ENCODE assay signal across 1 cellular context in the genomic region with DNA sequence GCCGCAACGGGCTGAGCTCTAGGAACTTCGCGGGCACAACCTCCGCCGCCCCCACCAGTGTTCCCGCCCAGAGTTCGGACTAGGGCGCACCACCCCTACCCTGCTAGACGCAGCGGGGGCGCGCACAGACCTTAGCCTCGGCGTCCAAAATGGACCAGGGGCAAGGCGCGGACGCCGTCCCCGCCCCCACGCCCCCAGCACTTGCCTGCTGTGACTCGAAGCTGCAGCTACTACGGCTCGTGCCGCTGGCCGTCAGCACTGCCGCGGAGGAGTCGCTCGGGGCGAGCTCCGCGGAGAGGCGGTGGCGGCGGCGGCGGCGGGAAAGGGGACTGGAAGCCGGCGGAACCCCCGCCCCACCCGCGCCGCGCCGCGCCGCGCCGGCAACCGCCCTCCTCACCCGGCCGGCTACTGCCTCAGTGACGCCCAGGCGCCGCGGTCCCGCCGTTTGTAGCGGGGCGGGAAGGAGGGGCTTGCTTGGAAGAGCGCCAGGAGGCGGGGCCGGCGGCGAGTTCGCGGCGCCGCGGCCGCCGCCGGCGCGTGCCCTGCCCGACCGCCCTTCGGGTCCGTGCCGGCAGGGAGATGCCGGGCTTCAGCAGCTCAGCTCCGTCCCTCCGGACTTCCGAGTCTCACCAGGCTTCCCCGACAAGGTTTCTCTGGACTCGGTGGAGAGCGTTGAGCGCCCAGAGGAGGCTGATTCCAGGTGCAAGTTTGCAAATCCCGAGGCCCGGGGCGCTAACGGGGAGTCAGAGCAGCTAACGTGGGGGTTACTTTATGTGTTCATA.
TF ChIP-seq lines count a peak whose summit lies in the region.

No MANE protein-coding gene starts in this region.

TF ChIP-seq in WTC11, 78 proteins besides CTCF, POLR2A, EP300 and RAD21 (continued from another document and continues in another):
- TF ChIP-seq, protein P1, sequence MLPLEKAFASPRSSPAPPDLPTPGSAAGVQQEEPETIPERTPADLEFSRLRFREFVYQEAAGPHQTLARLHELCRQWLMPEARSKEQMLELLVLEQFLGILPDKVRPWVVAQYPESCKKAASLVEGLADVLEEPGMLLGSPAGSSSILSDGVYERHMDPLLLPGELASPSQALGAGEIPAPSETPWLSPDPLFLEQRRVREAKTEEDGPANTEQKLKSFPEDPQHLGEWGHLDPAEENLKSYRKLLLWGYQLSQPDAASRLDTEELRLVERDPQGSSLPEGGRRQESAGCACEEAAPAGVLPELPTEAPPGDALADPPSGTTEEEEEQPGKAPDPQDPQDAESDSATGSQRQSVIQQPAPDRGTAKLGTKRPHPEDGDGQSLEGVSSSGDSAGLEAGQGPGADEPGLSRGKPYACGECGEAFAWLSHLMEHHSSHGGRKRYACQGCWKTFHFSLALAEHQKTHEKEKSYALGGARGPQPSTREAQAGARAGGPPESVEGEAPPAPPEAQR (CRISPR knock-in tag; IDR thresholded peaks at IDR 0.05): no peak
- TF ChIP-seq ATF1 (CRISPR knock-in tag; IDR thresholded peaks at IDR 0.05) (no peak), RORB (CRISPR knock-in tag; IDR thresholded peaks at IDR 0.05) (no peak), CBFB (CRISPR knock-in tag; IDR thresholded peaks at IDR 0.05; ENCODE audit: low read depth) (peak; percentile 21; the same call in 1 of the 2 replicates), ZBTB21 (CRISPR knock-in tag; IDR thresholded peaks at IDR 0.05; ENCODE audit: borderline replicate concordance) (no peak; the same call in 1 of the 2 replicates), GABPB1 (CRISPR knock-in tag; IDR thresholded peaks at IDR 0.05) (no peak), FOXP1 (CRISPR knock-in tag; IDR thresholded peaks at IDR 0.05; ENCODE audit: borderline replicate concordance) (peak; percentile 92; the same call in 1 of the 2 replicates), ETV6 (CRISPR knock-in tag; IDR thresholded peaks at IDR 0.05) (peak; percentile 81; the same call in 1 of the 2 replicates), TEAD1 (CRISPR knock-in tag; IDR thresholded peaks at IDR 0.05) (no peak; the same call in 1 of the 2 replicates), RELA (CRISPR knock-in tag; IDR thresholded peaks at IDR 0.05; ENCODE audit: borderline replicate concordance) (no peak), JAZF1 (CRISPR knock-in tag; IDR thresholded peaks at IDR 0.05) (no peak), ZNF671 (CRISPR knock-in tag; IDR thresholded peaks at IDR 0.05) (no peak), ZNF396 (CRISPR knock-in tag; IDR thresholded peaks at IDR 0.05; ENCODE audit: borderline replicate concordance) (no peak), PRRX2 (CRISPR knock-in tag; IDR thresholded peaks at IDR 0.05) (no peak), ZNF416 (CRISPR knock-in tag; IDR thresholded peaks at IDR 0.05) (no peak), NR3C1 (CRISPR knock-in tag; conservative IDR thresholded peaks at IDR 0.05; ENCODE audit: low read depth) (no peak), MXD4 (CRISPR knock-in tag; IDR thresholded peaks at IDR 0.05; ENCODE audit: borderline replicate concordance) (no peak), ZNF121 (CRISPR knock-in tag; IDR thresholded peaks at IDR 0.05) (no peak), NR2C2 (CRISPR knock-in tag; IDR thresholded peaks at IDR 0.05) (no peak), ZNF317 (CRISPR knock-in tag; IDR thresholded peaks at IDR 0.05; ENCODE audit: borderline replicate concordance, low read depth) (no peak), GRHL2 (CRISPR knock-in tag; IDR thresholded peaks at IDR 0.05; ENCODE audit: insufficient replicate concordance, severe bottlenecking) (no peak), FOXK1 (CRISPR knock-in tag; IDR thresholded peaks at IDR 0.05) (no peak), SMAD3 (CRISPR knock-in tag; IDR thresholded peaks at IDR 0.05; ENCODE audit: borderline replicate concordance) (no peak), TP53 (CRISPR knock-in tag; IDR thresholded peaks at IDR 0.05) (peak; percentile 50; the same call in 1 of the 2 replicates)
- TF ChIP-seq, protein P2, sequence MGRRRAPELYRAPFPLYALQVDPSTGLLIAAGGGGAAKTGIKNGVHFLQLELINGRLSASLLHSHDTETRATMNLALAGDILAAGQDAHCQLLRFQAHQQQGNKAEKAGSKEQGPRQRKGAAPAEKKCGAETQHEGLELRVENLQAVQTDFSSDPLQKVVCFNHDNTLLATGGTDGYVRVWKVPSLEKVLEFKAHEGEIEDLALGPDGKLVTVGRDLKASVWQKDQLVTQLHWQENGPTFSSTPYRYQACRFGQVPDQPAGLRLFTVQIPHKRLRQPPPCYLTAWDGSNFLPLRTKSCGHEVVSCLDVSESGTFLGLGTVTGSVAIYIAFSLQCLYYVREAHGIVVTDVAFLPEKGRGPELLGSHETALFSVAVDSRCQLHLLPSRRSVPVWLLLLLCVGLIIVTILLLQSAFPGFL (CRISPR knock-in tag; IDR thresholded peaks at IDR 0.05; ENCODE audit: borderline replicate concordance): no peak
- TF ChIP-seq, protein P3, sequence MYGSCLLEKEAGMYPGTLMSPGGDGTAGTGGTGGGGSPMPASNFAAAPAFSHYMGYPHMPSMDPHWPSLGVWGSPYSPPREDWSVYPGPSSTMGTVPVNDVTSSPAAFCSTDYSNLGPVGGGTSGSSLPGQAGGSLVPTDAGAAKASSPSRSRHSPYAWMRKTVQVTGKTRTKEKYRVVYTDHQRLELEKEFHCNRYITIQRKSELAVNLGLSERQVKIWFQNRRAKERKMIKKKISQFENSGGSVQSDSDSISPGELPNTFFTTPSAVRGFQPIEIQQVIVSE (CRISPR knock-in tag; IDR thresholded peaks at IDR 0.05; ENCODE audit: borderline replicate concordance): no peak
- TF ChIP-seq, protein P4, sequence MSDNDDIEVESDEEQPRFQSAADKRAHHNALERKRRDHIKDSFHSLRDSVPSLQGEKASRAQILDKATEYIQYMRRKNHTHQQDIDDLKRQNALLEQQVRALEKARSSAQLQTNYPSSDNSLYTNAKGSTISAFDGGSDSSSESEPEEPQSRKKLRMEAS (CRISPR knock-in tag; IDR thresholded peaks at IDR 0.05): no peak
- TF ChIP-seq, protein P5, sequence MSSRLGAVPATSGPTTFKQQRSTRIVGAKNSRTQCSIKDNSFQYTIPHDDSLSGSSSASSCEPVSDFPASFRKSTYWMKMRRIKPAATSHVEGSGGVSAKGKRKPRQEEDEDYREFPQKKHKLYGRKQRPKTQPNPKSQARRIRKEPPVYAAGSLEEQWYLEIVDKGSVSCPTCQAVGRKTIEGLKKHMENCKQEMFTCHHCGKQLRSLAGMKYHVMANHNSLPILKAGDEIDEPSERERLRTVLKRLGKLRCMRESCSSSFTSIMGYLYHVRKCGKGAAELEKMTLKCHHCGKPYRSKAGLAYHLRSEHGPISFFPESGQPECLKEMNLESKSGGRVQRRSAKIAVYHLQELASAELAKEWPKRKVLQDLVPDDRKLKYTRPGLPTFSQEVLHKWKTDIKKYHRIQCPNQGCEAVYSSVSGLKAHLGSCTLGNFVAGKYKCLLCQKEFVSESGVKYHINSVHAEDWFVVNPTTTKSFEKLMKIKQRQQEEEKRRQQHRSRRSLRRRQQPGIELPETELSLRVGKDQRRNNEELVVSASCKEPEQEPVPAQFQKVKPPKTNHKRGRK (CRISPR knock-in tag; IDR thresholded peaks at IDR 0.05; ENCODE audit: borderline replicate concordance): no peak
- TF ChIP-seq, protein P6, sequence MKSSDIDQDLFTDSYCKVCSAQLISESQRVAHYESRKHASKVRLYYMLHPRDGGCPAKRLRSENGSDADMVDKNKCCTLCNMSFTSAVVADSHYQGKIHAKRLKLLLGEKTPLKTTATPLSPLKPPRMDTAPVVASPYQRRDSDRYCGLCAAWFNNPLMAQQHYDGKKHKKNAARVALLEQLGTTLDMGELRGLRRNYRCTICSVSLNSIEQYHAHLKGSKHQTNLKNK (CRISPR knock-in tag; IDR thresholded peaks at IDR 0.05): no peak
- TF ChIP-seq, protein P7, sequence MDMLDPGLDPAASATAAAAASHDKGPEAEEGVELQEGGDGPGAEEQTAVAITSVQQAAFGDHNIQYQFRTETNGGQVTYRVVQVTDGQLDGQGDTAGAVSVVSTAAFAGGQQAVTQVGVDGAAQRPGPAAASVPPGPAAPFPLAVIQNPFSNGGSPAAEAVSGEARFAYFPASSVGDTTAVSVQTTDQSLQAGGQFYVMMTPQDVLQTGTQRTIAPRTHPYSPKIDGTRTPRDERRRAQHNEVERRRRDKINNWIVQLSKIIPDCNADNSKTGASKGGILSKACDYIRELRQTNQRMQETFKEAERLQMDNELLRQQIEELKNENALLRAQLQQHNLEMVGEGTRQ (CRISPR knock-in tag; IDR thresholded peaks at IDR 0.05): no peak
- TF ChIP-seq, protein P8, sequence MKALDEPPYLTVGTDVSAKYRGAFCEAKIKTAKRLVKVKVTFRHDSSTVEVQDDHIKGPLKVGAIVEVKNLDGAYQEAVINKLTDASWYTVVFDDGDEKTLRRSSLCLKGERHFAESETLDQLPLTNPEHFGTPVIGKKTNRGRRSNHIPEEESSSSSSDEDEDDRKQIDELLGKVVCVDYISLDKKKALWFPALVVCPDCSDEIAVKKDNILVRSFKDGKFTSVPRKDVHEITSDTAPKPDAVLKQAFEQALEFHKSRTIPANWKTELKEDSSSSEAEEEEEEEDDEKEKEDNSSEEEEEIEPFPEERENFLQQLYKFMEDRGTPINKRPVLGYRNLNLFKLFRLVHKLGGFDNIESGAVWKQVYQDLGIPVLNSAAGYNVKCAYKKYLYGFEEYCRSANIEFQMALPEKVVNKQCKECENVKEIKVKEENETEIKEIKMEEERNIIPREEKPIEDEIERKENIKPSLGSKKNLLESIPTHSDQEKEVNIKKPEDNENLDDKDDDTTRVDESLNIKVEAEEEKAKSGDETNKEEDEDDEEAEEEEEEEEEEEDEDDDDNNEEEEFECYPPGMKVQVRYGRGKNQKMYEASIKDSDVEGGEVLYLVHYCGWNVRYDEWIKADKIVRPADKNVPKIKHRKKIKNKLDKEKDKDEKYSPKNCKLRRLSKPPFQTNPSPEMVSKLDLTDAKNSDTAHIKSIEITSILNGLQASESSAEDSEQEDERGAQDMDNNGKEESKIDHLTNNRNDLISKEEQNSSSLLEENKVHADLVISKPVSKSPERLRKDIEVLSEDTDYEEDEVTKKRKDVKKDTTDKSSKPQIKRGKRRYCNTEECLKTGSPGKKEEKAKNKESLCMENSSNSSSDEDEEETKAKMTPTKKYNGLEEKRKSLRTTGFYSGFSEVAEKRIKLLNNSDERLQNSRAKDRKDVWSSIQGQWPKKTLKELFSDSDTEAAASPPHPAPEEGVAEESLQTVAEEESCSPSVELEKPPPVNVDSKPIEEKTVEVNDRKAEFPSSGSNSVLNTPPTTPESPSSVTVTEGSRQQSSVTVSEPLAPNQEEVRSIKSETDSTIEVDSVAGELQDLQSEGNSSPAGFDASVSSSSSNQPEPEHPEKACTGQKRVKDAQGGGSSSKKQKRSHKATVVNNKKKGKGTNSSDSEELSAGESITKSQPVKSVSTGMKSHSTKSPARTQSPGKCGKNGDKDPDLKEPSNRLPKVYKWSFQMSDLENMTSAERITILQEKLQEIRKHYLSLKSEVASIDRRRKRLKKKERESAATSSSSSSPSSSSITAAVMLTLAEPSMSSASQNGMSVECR (CRISPR knock-in tag; IDR thresholded peaks at IDR 0.05; ENCODE audit: borderline replicate concordance): no peak
- TF ChIP-seq, protein P9, sequence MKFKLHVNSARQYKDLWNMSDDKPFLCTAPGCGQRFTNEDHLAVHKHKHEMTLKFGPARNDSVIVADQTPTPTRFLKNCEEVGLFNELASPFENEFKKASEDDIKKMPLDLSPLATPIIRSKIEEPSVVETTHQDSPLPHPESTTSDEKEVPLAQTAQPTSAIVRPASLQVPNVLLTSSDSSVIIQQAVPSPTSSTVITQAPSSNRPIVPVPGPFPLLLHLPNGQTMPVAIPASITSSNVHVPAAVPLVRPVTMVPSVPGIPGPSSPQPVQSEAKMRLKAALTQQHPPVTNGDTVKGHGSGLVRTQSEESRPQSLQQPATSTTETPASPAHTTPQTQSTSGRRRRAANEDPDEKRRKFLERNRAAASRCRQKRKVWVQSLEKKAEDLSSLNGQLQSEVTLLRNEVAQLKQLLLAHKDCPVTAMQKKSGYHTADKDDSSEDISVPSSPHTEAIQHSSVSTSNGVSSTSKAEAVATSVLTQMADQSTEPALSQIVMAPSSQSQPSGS (CRISPR knock-in tag; IDR thresholded peaks at IDR 0.05; ENCODE audit: borderline replicate concordance, low read depth): no peak
- TF ChIP-seq, protein P10, sequence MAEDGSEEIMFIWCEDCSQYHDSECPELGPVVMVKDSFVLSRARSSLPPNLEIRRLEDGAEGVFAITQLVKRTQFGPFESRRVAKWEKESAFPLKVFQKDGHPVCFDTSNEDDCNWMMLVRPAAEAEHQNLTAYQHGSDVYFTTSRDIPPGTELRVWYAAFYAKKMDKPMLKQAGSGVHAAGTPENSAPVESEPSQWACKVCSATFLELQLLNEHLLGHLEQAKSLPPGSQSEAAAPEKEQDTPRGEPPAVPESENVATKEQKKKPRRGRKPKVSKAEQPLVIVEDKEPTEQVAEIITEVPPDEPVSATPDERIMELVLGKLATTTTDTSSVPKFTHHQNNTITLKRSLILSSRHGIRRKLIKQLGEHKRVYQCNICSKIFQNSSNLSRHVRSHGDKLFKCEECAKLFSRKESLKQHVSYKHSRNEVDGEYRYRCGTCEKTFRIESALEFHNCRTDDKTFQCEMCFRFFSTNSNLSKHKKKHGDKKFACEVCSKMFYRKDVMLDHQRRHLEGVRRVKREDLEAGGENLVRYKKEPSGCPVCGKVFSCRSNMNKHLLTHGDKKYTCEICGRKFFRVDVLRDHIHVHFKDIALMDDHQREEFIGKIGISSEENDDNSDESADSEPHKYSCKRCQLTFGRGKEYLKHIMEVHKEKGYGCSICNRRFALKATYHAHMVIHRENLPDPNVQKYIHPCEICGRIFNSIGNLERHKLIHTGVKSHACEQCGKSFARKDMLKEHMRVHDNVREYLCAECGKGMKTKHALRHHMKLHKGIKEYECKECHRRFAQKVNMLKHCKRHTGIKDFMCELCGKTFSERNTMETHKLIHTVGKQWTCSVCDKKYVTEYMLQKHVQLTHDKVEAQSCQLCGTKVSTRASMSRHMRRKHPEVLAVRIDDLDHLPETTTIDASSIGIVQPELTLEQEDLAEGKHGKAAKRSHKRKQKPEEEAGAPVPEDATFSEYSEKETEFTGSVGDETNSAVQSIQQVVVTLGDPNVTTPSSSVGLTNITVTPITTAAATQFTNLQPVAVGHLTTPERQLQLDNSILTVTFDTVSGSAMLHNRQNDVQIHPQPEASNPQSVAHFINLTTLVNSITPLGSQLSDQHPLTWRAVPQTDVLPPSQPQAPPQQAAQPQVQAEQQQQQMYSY (CRISPR knock-in tag; IDR thresholded peaks at IDR 0.05): no peak
- TF ChIP-seq, protein P11, sequence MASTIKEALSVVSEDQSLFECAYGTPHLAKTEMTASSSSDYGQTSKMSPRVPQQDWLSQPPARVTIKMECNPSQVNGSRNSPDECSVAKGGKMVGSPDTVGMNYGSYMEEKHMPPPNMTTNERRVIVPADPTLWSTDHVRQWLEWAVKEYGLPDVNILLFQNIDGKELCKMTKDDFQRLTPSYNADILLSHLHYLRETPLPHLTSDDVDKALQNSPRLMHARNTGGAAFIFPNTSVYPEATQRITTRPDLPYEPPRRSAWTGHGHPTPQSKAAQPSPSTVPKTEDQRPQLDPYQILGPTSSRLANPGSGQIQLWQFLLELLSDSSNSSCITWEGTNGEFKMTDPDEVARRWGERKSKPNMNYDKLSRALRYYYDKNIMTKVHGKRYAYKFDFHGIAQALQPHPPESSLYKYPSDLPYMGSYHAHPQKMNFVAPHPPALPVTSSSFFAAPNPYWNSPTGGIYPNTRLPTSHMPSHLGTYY (CRISPR knock-in tag; IDR thresholded peaks at IDR 0.05): no peak
- TF ChIP-seq, protein P12, sequence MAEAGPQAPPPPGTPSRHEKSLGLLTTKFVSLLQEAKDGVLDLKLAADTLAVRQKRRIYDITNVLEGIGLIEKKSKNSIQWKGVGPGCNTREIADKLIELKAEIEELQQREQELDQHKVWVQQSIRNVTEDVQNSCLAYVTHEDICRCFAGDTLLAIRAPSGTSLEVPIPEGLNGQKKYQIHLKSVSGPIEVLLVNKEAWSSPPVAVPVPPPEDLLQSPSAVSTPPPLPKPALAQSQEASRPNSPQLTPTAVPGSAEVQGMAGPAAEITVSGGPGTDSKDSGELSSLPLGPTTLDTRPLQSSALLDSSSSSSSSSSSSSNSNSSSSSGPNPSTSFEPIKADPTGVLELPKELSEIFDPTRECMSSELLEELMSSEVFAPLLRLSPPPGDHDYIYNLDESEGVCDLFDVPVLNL (CRISPR knock-in tag; IDR thresholded peaks at IDR 0.05; ENCODE audit: borderline replicate concordance, low read depth): peak; percentile 83; the same call in 1 of the 2 replicates
